ENCODE assay signal across 1 cellular context in the genomic region with DNA sequence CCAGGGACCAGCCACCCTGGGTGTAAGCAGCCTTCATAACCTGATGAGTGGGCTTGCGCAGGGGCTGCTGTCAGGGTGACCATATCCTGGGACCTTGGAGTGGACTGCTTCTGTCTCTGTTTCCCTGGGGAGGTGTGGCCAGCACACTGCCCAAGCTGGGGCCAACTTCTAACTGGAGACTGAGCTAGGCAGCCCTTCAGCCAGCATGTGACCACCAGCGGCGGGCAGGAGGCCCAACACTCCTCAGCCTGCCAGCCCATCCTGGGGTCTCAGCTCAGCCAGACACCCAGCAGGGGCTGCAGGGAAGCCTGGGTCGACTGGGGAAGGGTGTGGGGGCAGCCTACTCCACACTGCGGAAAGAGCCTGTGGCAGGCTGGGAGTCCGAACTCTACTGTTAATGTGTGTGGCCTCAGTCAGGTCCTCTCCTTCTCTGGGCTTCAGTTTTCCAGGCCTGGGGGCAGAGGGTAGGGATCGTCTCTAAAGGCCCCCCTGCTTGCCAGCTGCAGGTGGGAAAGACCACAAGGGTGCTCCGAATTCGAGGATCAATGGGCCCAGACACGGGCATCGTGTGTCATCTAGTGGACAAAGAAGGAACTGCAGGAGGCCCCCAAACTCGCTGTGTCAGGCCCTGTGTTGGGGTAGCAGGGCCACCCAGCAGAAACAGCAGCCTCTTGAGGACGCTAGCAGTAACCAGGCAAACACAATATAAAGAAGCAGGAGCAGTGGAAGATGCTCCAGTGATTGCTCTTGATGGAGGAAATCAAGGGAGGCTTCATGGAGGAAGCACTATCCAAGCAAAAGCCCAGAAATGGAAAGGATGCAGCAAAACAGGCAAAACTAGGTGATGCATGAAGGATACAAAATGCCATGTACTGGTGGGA.
A peak's percentile ranks its signal among the peaks of the same experiment; 100 is the strongest.
TF ChIP-seq lines count a peak whose summit lies in the region.

No MANE protein-coding gene starts in this region.

TF ChIP-seq in GM23338, 12 proteins besides CTCF, POLR2A, EP300 and RAD21:
- TF ChIP-seq POLR2AphosphoS5 (IDR thresholded peaks at IDR 0.05; ENCODE audit: low read depth) = no peak
- TF ChIP-seq STAT1 (IDR thresholded peaks at IDR 0.05; ENCODE audit: unreplicated experiment) = no peak
- TF ChIP-seq CREB1 (CRISPR knock-in tag; IDR thresholded peaks at IDR 0.05; ENCODE audit: low read depth) = peak; percentile 18; the same call in 1 of the 2 replicates
- TF ChIP-seq, protein P1, sequence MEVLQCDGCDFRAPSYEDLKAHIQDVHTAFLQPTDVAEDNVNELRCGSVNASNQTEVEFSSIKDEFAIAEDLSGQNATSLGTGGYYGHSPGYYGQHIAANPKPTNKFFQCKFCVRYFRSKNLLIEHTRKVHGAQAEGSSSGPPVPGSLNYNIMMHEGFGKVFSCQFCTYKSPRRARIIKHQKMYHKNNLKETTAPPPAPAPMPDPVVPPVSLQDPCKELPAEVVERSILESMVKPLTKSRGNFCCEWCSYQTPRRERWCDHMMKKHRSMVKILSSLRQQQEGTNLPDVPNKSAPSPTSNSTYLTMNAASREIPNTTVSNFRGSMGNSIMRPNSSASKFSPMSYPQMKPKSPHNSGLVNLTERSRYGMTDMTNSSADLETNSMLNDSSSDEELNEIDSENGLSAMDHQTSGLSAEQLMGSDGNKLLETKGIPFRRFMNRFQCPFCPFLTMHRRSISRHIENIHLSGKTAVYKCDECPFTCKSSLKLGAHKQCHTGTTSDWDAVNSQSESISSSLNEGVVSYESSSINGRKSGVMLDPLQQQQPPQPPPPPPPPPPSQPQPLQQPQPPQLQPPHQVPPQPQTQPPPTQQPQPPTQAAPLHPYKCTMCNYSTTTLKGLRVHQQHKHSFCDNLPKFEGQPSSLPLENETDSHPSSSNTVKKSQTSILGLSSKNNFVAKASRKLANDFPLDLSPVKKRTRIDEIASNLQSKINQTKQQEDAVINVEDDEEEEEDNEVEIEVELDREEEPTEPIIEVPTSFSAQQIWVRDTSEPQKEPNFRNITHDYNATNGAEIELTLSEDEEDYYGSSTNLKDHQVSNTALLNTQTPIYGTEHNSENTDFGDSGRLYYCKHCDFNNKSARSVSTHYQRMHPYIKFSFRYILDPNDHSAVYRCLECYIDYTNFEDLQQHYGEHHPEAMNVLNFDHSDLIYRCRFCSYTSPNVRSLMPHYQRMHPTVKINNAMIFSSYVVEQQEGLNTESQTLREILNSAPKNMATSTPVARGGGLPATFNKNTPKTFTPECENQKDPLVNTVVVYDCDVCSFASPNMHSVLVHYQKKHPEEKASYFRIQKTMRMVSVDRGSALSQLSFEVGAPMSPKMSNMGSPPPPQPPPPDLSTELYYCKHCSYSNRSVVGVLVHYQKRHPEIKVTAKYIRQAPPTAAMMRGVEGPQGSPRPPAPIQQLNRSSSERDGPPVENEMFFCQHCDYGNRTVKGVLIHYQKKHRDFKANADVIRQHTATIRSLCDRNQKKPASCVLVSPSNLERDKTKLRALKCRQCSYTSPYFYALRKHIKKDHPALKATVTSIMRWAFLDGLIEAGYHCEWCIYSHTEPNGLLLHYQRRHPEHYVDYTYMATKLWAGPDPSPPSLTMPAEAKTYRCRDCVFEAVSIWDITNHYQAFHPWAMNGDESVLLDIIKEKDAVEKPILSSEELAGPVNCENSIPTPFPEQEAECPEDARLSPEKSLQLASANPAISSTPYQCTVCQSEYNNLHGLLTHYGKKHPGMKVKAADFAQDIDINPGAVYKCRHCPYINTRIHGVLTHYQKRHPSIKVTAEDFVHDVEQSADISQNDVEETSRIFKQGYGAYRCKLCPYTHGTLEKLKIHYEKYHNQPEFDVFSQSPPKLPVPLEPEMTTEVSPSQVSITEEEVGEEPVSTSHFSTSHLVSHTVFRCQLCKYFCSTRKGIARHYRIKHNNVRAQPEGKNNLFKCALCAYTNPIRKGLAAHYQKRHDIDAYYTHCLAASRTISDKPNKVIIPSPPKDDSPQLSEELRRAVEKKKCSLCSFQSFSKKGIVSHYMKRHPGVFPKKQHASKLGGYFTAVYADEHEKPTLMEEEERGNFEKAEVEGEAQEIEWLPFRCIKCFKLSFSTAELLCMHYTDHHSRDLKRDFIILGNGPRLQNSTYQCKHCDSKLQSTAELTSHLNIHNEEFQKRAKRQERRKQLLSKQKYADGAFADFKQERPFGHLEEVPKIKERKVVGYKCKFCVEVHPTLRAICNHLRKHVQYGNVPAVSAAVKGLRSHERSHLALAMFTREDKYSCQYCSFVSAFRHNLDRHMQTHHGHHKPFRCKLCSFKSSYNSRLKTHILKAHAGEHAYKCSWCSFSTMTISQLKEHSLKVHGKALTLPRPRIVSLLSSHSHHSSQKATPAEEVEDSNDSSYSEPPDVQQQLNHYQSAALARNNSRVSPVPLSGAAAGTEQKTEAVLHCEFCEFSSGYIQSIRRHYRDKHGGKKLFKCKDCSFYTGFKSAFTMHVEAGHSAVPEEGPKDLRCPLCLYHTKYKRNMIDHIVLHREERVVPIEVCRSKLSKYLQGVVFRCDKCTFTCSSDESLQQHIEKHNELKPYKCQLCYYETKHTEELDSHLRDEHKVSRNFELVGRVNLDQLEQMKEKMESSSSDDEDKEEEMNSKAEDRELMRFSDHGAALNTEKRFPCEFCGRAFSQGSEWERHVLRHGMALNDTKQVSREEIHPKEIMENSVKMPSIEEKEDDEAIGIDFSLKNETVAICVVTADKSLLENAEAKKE (CRISPR knock-in tag; IDR thresholded peaks at IDR 0.05) = 0 out of 2 replicates have a peak, but pooled peaks have one; percentile 40
